ENCODE assay signal across 9 cellular contexts in genomic region chr7:142445019-142445686, GRCh38.
DNase-seq lines count a peak whose midpoint lies in the region; ATAC-seq and TF ChIP-seq lines count a peak whose summit lies in the region.
"Had no signal": no experiment of that assay in that cellular context is flagged by ENCODE, and none has a peak within 500 bp of the region (broad histone marks: within the 10 kb centered on the region; RNA-seq: fewer than 3 reads in every experiment).

No MANE protein-coding gene starts in this region.

- H3K36me3 Mint-ChIP-seq in endodermal cell (ENCODE audit: low read depth) = no peaks in the 10 kb centered on the region

- H3K27ac Mint-ChIP-seq in endodermal cell = no peak overlapping the region

- H3K27me3 Mint-ChIP-seq in endodermal cell (ENCODE audit: insufficient read depth) = peaks cover 5% of the 10 kb centered on the region

- no peaks in the 10 kb centered on the region for H3K27me3 ChIP-seq in WERI-Rb-1 (ENCODE audit: insufficient read depth, low read depth, severe bottlenecking)
- no peaks in the 10 kb centered on the region for H3K27me3 ChIP-seq in endodermal cell (ENCODE audit: control insufficient read depth, insufficient read depth, low read length, poor library complexity, severe bottlenecking)
- H3K27me3 ChIP-seq in upper lobe of right lung = no peaks in the 10 kb centered on the region
- H3K27me3 ChIP-seq: upper lobe of left lung had no signal

- H3K9me3 Mint-ChIP-seq in endodermal cell = no peaks in the 10 kb centered on the region

- H3K36me3 ChIP-seq in WERI-Rb-1 (no peaks in the 10 kb centered on the region), endodermal cell (ENCODE audit: control insufficient read depth, insufficient read depth, low read length) (no peaks in the 10 kb centered on the region), upper lobe of right lung (no peaks in the 10 kb centered on the region)
- H3K36me3 ChIP-seq: upper lobe of left lung had no signal

- DNase-seq in stimulated activated naive CD4-positive, alpha-beta T cell (lab: John Stamatoyannopoulos, UW) = peak; percentile 6 to 22 (median 16)
- no peak for DNase-seq in stimulated activated naive CD4-positive, alpha-beta T cell treated with Interleukin-2 at 50 U/mL for 16 hours (lab: John Stamatoyannopoulos, UW)
- DNase-seq in WERI-Rb-1 = peak; percentile 84
- DNase-seq in endodermal cell = peak; percentile 88
- DNase-seq in upper lobe of right lung = no peak
- DNase-seq in NCI-H1417 (lab: John Stamatoyannopoulos, UW) = no peak
- DNase-seq: upper lobe of left lung had no signal

- ATAC-seq in upper lobe of right lung (peak; percentile 7), HG03565 (IDR thresholded peaks at IDR 0.05; ENCODE audit: unreplicated experiment) (no peak), HG03442 (IDR thresholded peaks at IDR 0.05; ENCODE audit: unreplicated experiment) (no peak)

- H3K27ac ChIP-seq in WERI-Rb-1 (0 out of 2 replicates have a peak overlapping the region, but pooled peaks have one; percentile 17), endodermal cell (ENCODE audit: low read depth, low read length) (no peak overlapping the region), upper lobe of right lung (no peak overlapping the region)
- H3K27ac ChIP-seq: upper lobe of left lung had no signal

- H3K4me3 Mint-ChIP-seq in endodermal cell = no peak overlapping the region

- peaks cover 9% of the 10 kb centered on the region for H3K4me1 Mint-ChIP-seq in endodermal cell

- H3K4me3 ChIP-seq in WERI-Rb-1 (ENCODE audit: low read depth, low read length) = no peak overlapping the region
- no peak overlapping the region for H3K4me3 ChIP-seq in endodermal cell (ENCODE audit: low read length)
- H3K4me3 ChIP-seq in upper lobe of right lung = no peak overlapping the region
- H3K4me3 ChIP-seq: upper lobe of left lung had no signal

- H3K9me3 ChIP-seq in WERI-Rb-1 (ENCODE audit: severe bottlenecking) (no peaks in the 10 kb centered on the region), endodermal cell (ENCODE audit: control insufficient read depth, low read length) (no peaks in the 10 kb centered on the region), upper lobe of right lung (no peaks in the 10 kb centered on the region)
- H3K9me3 ChIP-seq: upper lobe of left lung had no signal

- TF ChIP-seq CTCF in WERI-Rb-1 (IDR thresholded peaks at IDR 0.05; ENCODE audit: low read depth, low read length) (peak; percentile 88), endodermal cell (conservative IDR thresholded peaks at IDR 0.05) (peak; percentile 85), upper lobe of right lung (IDR thresholded peaks at IDR 0.05) (no peak)

- intact Hi-C loops in upper lobe of right lung (cut with DNase I) = no loop called here

- H3K4me1 ChIP-seq in endodermal cell (ENCODE audit: control insufficient read depth, insufficient read depth, low read length) (no peaks in the 10 kb centered on the region), upper lobe of right lung (peaks cover 9% of the 10 kb centered on the region)

- WGBS in endodermal cell (ENCODE audit: insufficient coverage in 1 of 2, insufficient read length in 1 of 2), 2 experiments = 66 to 83% methylated on average over 3 to 7 of the region's 7 CpGs

- no peak overlapping the region for H3K9ac ChIP-seq in endodermal cell (ENCODE audit: extremely low read depth, low read length, poor library complexity, severe bottlenecking)

Comparison
In these comparisons a context has a peak if more than half of its experiments do, and no peak if none do; other contexts are left out.
1. DNase-seq: peak in stimulated activated naive CD4-positive, alpha-beta T cell (6 of 6), WERI-Rb-1 (single experiment) and endodermal cell (single experiment); none in stimulated activated naive CD4-positive, alpha-beta T cell treated with Interleukin-2 at 50 U/mL for 16 hours (single experiment), upper lobe of right lung (single experiment) and NCI-H1417 (0 of 3).